ENCODE assay signal across 12 cellular contexts in genomic region chr22:32622762-32623147, GRCh38.
DNase-seq lines count a peak whose midpoint lies in the region; ATAC-seq and TF ChIP-seq lines count a peak whose summit lies in the region.
"Had no signal": no experiment of that assay in that cellular context is flagged by ENCODE, and none has a peak within 500 bp of the region (broad histone marks: within the 10 kb centered on the region; RNA-seq: fewer than 3 reads in every experiment).

No MANE protein-coding gene starts in this region.

- no peak overlapping the region for H3K56ac ChIP-seq in H9 (ENCODE audit: insufficient read length, low read depth, low read length)

- peaks cover 3 to 4% (median 4%) of the 10 kb centered on the region in 3 experiments; a peak in 6 of 7 replicates for H3K36me3 Mint-ChIP-seq in H9 (ENCODE audit: insufficient read depth in 1 of 3, low read depth in 3 of 3)
- peaks cover 4% of the 10 kb centered on the region for H3K36me3 Mint-ChIP-seq in chondrocyte (ENCODE audit: low read depth)

- H3K18ac ChIP-seq in H9 (ENCODE audit: insufficient read length, low read depth, low read length): no peak overlapping the region

- H3K4ac ChIP-seq in H9 (ENCODE audit: low read depth, low read length): no peak overlapping the region

- no peak overlapping the region for H2AK5ac ChIP-seq in H9 (ENCODE audit: insufficient read length, low read length)

- no peak overlapping the region for H2BK5ac ChIP-seq in H9 (ENCODE audit: insufficient read length, low read length)

- no peaks in the 10 kb centered on the region for H3K9me3 ChIP-seq in H9 (ENCODE audit: control insufficient read depth, low read depth, low read length)
- peaks cover 0 to 1% of the 10 kb centered on the region in 2 donors for H3K9me3 ChIP-seq in lung (ENCODE audit: control insufficient read depth in 2 of 2, insufficient read depth in 1 of 2, low read length in 1 of 2)
- H3K9me3 ChIP-seq in skeletal muscle satellite cell (replicated peaks; ENCODE audit: low read length): no peaks in the 10 kb centered on the region

- H3K36me3 ChIP-seq in lung (ENCODE audit: control insufficient read depth in 2 of 2, insufficient read depth in 2 of 2, low read length in 2 of 2) (no peaks in the 10 kb centered on the region), skeletal muscle satellite cell (ENCODE audit: insufficient read depth, low read length) (no peaks in the 10 kb centered on the region)

- H3K23me2 ChIP-seq in H9 (ENCODE audit: insufficient read length, low read depth, low read length, poor library complexity, severe bottlenecking): no peaks in the 10 kb centered on the region

- H3K9me3 Mint-ChIP-seq in H9 (peaks cover 3 to 7% of the 10 kb centered on the region in 2 experiments; a peak in 3 of 5 replicates), chondrocyte (ENCODE audit: low read depth) (peaks cover 4% of the 10 kb centered on the region)

- H3K4me3 ChIP-seq in lung: no peak overlapping the region
- no peak overlapping the region for H3K4me3 ChIP-seq in skeletal muscle satellite cell (ENCODE audit: low read length)

- WGBS in H9 (ENCODE audit: extremely low coverage, insufficient read length, low lambda C conversion rate): no CpG with 5 or more reads among the region's 3 CpGs
- 23 to 26% methylated on average over 3 of the region's 3 CpGs for WGBS in lung, 2 donors

- no peak overlapping the region for H2BK15ac ChIP-seq in H9 (ENCODE audit: low read depth, low read length)

- H2BK12ac ChIP-seq in H9 (ENCODE audit: insufficient read length, low read depth, low read length): no peak overlapping the region

- no peaks in the 10 kb centered on the region for H3K27me3 ChIP-seq in H9 (ENCODE audit: insufficient read depth, low read length)
- no peaks in the 10 kb centered on the region for H3K27me3 ChIP-seq in lung (ENCODE audit: control insufficient read depth, insufficient read depth)
- H3K27me3 ChIP-seq in skeletal muscle satellite cell (ENCODE audit: control insufficient read depth, insufficient read depth, low read length): peaks cover 7% of the 10 kb centered on the region

- H2BK20ac ChIP-seq in H9 (ENCODE audit: low read depth, low read length, poor library complexity, severe bottlenecking): no peak overlapping the region

- no peaks in the 10 kb centered on the region for H3K79me1 ChIP-seq in H9 (ENCODE audit: insufficient read depth, low read depth, low read length, poor library complexity, severe bottlenecking)

- H3K23ac ChIP-seq in H9 (ENCODE audit: insufficient read length, low read depth, low read length): no peak overlapping the region

- no peak overlapping the region for H2AFZ ChIP-seq in H9 (ENCODE audit: low read length)

- no peak overlapping the region for H3T11ph ChIP-seq in H9 (ENCODE audit: low read length)

- H4K8ac ChIP-seq in H9 (replicated peaks; ENCODE audit: insufficient read length, low read depth, low read length): no peak overlapping the region

- H3K14ac ChIP-seq in H9 (ENCODE audit: insufficient read depth, low read length): no peak overlapping the region

- H2BK120ac ChIP-seq in H9 (ENCODE audit: low read depth, low read length, poor library complexity, severe bottlenecking): no peak overlapping the region

- H3K4me3 Mint-ChIP-seq in H9: no peak overlapping the region; a peak in 1 of 5 replicates
- peak overlapping the region; percentile 5 for H3K4me3 Mint-ChIP-seq in chondrocyte (ENCODE audit: unreplicated experiment)

- no peak overlapping the region for H4K5ac ChIP-seq in H9 (ENCODE audit: insufficient read length, low read depth, low read length)

- H3K27ac ChIP-seq in H9 (ENCODE audit: insufficient read length, low read depth, low read length) (no peak overlapping the region), lung (ENCODE audit: low read depth in 1 of 2, low read length in 1 of 2) (peak overlapping the region; percentile 73 to 88)

- no peak for ATAC-seq in lung (ENCODE audit: insufficient read depth, low FRiP score)

- H3K9ac ChIP-seq in H9 (ENCODE audit: extremely low read depth, insufficient read length, low read length) (no peak overlapping the region), skeletal muscle satellite cell (ENCODE audit: low read depth, low read length) (peak overlapping the region; percentile 56)

- H3K4me1 ChIP-seq in H9 (ENCODE audit: insufficient read depth, low read length) (peaks cover 3% of the 10 kb centered on the region; the same call in 1 of the 2 replicates), lung (ENCODE audit: control insufficient read depth in 2 of 2, insufficient read depth in 2 of 2, low read length in 2 of 2) (peaks cover 3 to 26% of the 10 kb centered on the region in 2 donors), skeletal muscle satellite cell (ENCODE audit: control insufficient read depth, insufficient read depth, low read length) (peaks cover 23% of the 10 kb centered on the region)

- no peak overlapping the region for H4K91ac ChIP-seq in H9 (ENCODE audit: insufficient read length, low read depth, low read length)

- TF ChIP-seq CTCF in H9 (conservative IDR thresholded peaks at IDR 0.05) (no peak), chondrocyte (IDR thresholded peaks at IDR 0.05) (no peak), lung (IDR thresholded peaks at IDR 0.05; ENCODE audit: control extremely low read depth, extremely low read depth) (no peak)

- peak overlapping the region; percentile 16 to 97 (median 88); a peak in 6 of 7 replicates for H3K27ac Mint-ChIP-seq in H9
- peak overlapping the region; percentile 92 for H3K27ac Mint-ChIP-seq in chondrocyte (ENCODE audit: unreplicated experiment)

- DNase-seq in H9 (no peak), chondrocyte (ENCODE audit: low spot score) (no peak), lung (ENCODE audit: low spot score) (no peak), KG1 (lab: John Stamatoyannopoulos, UW) (no peak), mesenteric fat pad (ENCODE audit: low spot score) (no peak), NCI-H446 (lab: John Stamatoyannopoulos, UW) (no peak), NCI-H748 (lab: John Stamatoyannopoulos, UW; ENCODE audit: unreplicated experiment) (no peak)
- DNase-seq: activated naive CD4-positive, alpha-beta T cell treated with Interleukin-2 at 50 U/mL for 16 hours; central memory CD4-positive, alpha-beta T cell; DMS153; stimulated activated CD4-positive, alpha-beta T cell treated with anti-CD3 and anti-CD28 coated beads, Interleukin-15, amount 100 ng/mL, for 24 hours had no signal

- no peaks in the 10 kb centered on the region for H3K79me2 ChIP-seq in H9 (ENCODE audit: insufficient read depth, low read length)

- H3K4me1 Mint-ChIP-seq in H9 (peaks cover 17 to 24% of the 10 kb centered on the region in 2 experiments), chondrocyte (ENCODE audit: low read depth) (peaks cover 11% of the 10 kb centered on the region)

- H4K20me1 ChIP-seq in H9 (ENCODE audit: control insufficient read depth, insufficient read depth, insufficient read length): no peaks in the 10 kb centered on the region

- H3K4me2 ChIP-seq in H9 (ENCODE audit: insufficient read depth, insufficient read length, low read length) (no peak overlapping the region), skeletal muscle satellite cell (ENCODE audit: low read length) (peak overlapping the region; percentile 66)

- peaks cover 7% of the 10 kb centered on the region; the same call in 1 of the 2 replicates for H3K27me3 Mint-ChIP-seq in H9 (ENCODE audit: low read depth)
- peaks cover 2% of the 10 kb centered on the region for H3K27me3 Mint-ChIP-seq in chondrocyte (ENCODE audit: low read depth)
